22 cellular contexts compared by ENCODE assay signal in genomic region chr9:88808761-88809370, GRCh38.
DNase-seq lines count a peak whose midpoint lies in the region; ATAC-seq, FAIRE-seq and TF ChIP-seq lines count a peak whose summit lies in the region.
"Had no signal": no experiment of that assay in that cellular context is flagged by ENCODE, and none has a peak within 500 bp of the region (broad histone marks: within the 10 kb centered on the region; RNA-seq: fewer than 3 reads in every experiment).

No MANE protein-coding gene starts in this region.

- no peaks in the 10 kb centered on the region for H3K27me3 ChIP-seq in left ventricle myocardium inferior (ENCODE audit: low read depth)
- H3K27me3 ChIP-seq in K562 (ENCODE audit: control insufficient read depth in 2 of 2, insufficient read depth in 2 of 2, low read length in 2 of 2), result no peaks in the 10 kb centered on the region
- H3K27me3 ChIP-seq in testis, result no peaks in the 10 kb centered on the region

- POLR2A ChIA-PET in K562 (lab: Yijun Ruan, JAX), result no interaction called here

- H3K36me3 ChIP-seq in left ventricle myocardium inferior, result no peaks in the 10 kb centered on the region
- no peaks in the 10 kb centered on the region for H3K36me3 ChIP-seq in K562 (ENCODE audit: control insufficient read depth, insufficient read depth, low read length)
- no peaks in the 10 kb centered on the region for H3K36me3 ChIP-seq in testis (ENCODE audit: low read depth, missing control alignments)
- H3K36me3 ChIP-seq: BLaER1 treated with 17β-estradiol and CSF1 and Interleukin-3, amounts not matched to agents 10 nM and 100 nM had no signal

- CTCF ChIA-PET in K562 (lab: Yijun Ruan, JAX; ENCODE audit: low intra/inter-chr PET ratio), result no interaction called here

- peak overlapping the region; percentile 94 for H2AFZ ChIP-seq in K562 (ENCODE audit: low read depth, low read length)

- no peak for TF ChIP-seq CTCF in left ventricle myocardium inferior (IDR thresholded peaks at IDR 0.05; ENCODE audit: borderline replicate concordance)
- TF ChIP-seq CTCF in K562 (IDR thresholded peaks at IDR 0.05 in 2 of 3, conservative IDR thresholded peaks at IDR 0.05 in 1 of 3; ENCODE audit: insufficient read depth in 2 of 3, low read depth in 1 of 3, low read length in 3 of 3), result no peak
- TF ChIP-seq CTCF in testis (IDR thresholded peaks at IDR 0.05), result no peak

- 80% methylated on average over 4 of the region's 5 CpGs for WGBS in K562 (ENCODE audit: insufficient coverage, low coverage, missing lambda C conversion rate)
- WGBS in testis, 2 donors, result 88 to 93% methylated on average over 4 of the region's 5 CpGs

- H3K4me1 ChIP-seq in left ventricle myocardium inferior, result peaks cover 40% of the 10 kb centered on the region
- H3K4me1 ChIP-seq in K562 (replicated peaks in 1 of 2; ENCODE audit: control insufficient read depth in 2 of 2, insufficient read depth in 2 of 2, low read length in 2 of 2), result peaks cover 3 to 18% of the 10 kb centered on the region in 2 experiments; a peak in 3 of 5 replicates
- no peaks in the 10 kb centered on the region for H3K4me1 ChIP-seq in testis

- no peak overlapping the region for H3K9ac ChIP-seq in K562 (ENCODE audit: insufficient read depth in 1 of 2, low read depth in 2 of 2, low read length in 2 of 2)
- H3K9ac ChIP-seq: BLaER1 treated with 17β-estradiol and CSF1 and Interleukin-3, amounts not matched to agents 10 nM and 100 nM had no signal

- H4K20me1 ChIP-seq in K562 (replicated peaks; ENCODE audit: control insufficient read depth, insufficient read depth, low read length), result no peaks in the 10 kb centered on the region
- H4K20me1 ChIP-seq: BLaER1 treated with 17β-estradiol and CSF1 and Interleukin-3, amounts not matched to agents 10 nM and 100 nM had no signal

- FAIRE-seq in K562 (lab: Jason Lieb, UNC), result no peak
- FAIRE-seq: A549, GM18507, H54 had no signal

- no peak for TF ChIP-seq RAD21 in K562 (CRISPR knock-in tag; conservative IDR thresholded peaks at IDR 0.05 in 1 of 2, IDR thresholded peaks at IDR 0.05 in 1 of 2)

- peak overlapping the region; percentile 31 for H3K27ac ChIP-seq in left ventricle myocardium inferior (replicated peaks)
- peak overlapping the region; percentile 1; the same call in 1 of the 3 replicates for H3K27ac ChIP-seq in K562 (ENCODE audit: extremely low read depth, low read depth, low read length)
- no peak overlapping the region for H3K27ac ChIP-seq in testis
- H3K27ac ChIP-seq: A549; BLaER1 treated with 17β-estradiol and CSF1 and Interleukin-3, amounts not matched to agents 10 nM and 100 nM; PC-9 had no signal

- no peaks in the 10 kb centered on the region for H3K79me2 ChIP-seq in K562 (ENCODE audit: control insufficient read depth, insufficient read depth, low read length)

- peaks cover 3% of the 10 kb centered on the region for H3K9me1 ChIP-seq in K562 (ENCODE audit: control insufficient read depth, insufficient read depth, low read length)

- no peak for TF ChIP-seq EP300 in K562 (IDR thresholded peaks at IDR 0.05; ENCODE audit: low read length)

- intact Hi-C loops in left ventricle myocardium inferior (cut with micrococcal nuclease), result no loop called here
- intact Hi-C loops in left cardiac atrium (cut with DNase I), result loop anchor here in 1 of 2 donors (5.0 kb wide), 1 partner anchor 63 kb away; no protein-coding TSS in a partner anchor
- intact Hi-C loops in K562 (cut with micrococcal nuclease), result no loop called here
- intact Hi-C loops in sciatic nerve (cut with DNase I), result no loop called here
- intact Hi-C loops in testis (cut with DNase I; ENCODE audit: low total_unique reads), result no loop called here

- TF ChIP-seq POLR2A in K562 (conservative IDR thresholded peaks at IDR 0.05) (no peak), testis (IDR thresholded peaks at IDR 0.05) (no peak)

- H3K9me3 ChIP-seq in left ventricle myocardium inferior (replicated peaks) (no peaks in the 10 kb centered on the region), K562 (replicated peaks; ENCODE audit: control insufficient read depth, insufficient read depth, low read depth, low read length) (no peaks in the 10 kb centered on the region), testis (no peaks in the 10 kb centered on the region)
- H3K9me3 ChIP-seq: A549 had no signal

- in situ Hi-C loops in K562 (cut with MboI), result no loop called here

- no TSS peak for BruUV-seq in K562 (replicated peaks; lab: Mats Ljungman, UMichigan)

- ATAC-seq in left cardiac atrium (no peak), K562 (no peak; the same call in 2 of the 3 replicates), sciatic nerve (peak; percentile 24), HG02938 (IDR thresholded peaks at IDR 0.05; ENCODE audit: unreplicated experiment) (no peak), HG03175 (IDR thresholded peaks at IDR 0.05; ENCODE audit: unreplicated experiment) (no peak)
- ATAC-seq: A549 had no signal

- H3K4me3 ChIP-seq in left ventricle myocardium inferior (no peak overlapping the region), K562 (no peak overlapping the region), testis (no peak overlapping the region)
- H3K4me3 ChIP-seq: A549; BLaER1 treated with 17β-estradiol and CSF1 and Interleukin-3, amounts not matched to agents 10 nM and 100 nM; PC-9 had no signal

- DNase-seq in left ventricle myocardium inferior (no peak), left cardiac atrium (no peak), K562 (ENCODE audit: extremely low read depth in 1 of 4, low spot score in 3 of 4) (no peak), islet precursor cell (peak; percentile 44), sciatic nerve (ENCODE audit: low spot score) (no peak), testis (no peak)
- DNase-seq: CD4-positive, alpha-beta memory T cell; COR-L47; DMS53; NCI-H1092; NCI-H1417 treated with DMSO at 0.1 percent for 48 hours; NCI-H187 treated with DMSO at 0.1 percent for 48 hours; NCI-H2171 treated with DMSO at 0.1 percent for 48 hours; NCI-H524 treated with DMSO at 0.1 percent for 48 hours; NCI-H774; PC-9 had no signal

- H3K4me2 ChIP-seq in K562 (ENCODE audit: insufficient read depth, low read length), result 0 out of 2 replicates have a peak overlapping the region, but pooled peaks have one; percentile 25
- H3K4me2 ChIP-seq: A549; BLaER1 treated with 17β-estradiol and CSF1 and Interleukin-3, amounts not matched to agents 10 nM and 100 nM; PC-9 had no signal

TF ChIP-seq in K562, 482 proteins besides CTCF, POLR2A, EP300 and RAD21:
- no peak for TF ChIP-seq KLF1 (tag; IDR thresholded peaks at IDR 0.05)
- TF ChIP-seq ZNF24 (IDR thresholded peaks at IDR 0.05), result peak; percentile 46; the same call in 1 of the 2 replicates
TF ChIP-seq in K562: peak in this region for 1.

Comparison
In these comparisons a context has a peak if more than half of its experiments do, and no peak if none do; other contexts are left out.
1. H3K27ac ChIP-seq: peak in left ventricle myocardium inferior (single experiment) and K562 (single experiment); none in testis (0 of 2).